18 cellular contexts compared by ENCODE assay signal in the genomic region with DNA sequence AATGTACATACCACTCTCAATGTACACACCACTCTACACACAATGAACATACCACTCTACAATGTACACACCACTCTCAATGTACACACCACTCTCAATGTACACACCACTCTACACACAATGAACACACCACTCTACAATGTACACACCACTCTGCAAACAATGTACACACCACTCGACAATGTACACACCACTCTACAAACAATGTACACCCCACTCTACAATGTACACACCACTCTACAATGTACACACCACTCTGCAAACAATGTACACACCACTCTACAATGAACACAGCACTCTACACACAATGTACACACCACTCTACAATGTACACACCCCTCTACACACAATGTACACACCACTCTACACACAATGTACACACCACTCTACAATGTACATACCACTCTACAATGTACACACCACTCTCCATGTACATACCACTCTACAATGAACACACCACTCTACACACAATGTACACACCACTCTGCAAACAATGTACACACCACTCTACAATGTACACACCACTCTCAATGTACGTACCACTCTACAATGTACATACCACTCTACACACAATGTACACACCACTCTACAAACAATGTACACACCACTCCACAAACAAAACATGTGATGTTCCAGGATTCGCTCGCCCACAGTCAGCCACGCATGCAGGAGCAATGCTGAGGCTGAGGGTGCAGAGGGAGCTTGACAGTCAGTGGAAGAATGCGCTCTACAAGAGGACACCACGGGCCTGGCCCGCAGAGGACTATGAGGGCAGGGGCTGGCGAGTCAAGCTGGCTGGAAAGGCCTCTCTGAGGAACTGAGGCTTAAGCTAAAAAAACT.
"Had no signal": no experiment of that assay in that cellular context is flagged by ENCODE, and none has a peak within 500 bp of the region (broad histone marks: within the 10 kb centered on the region; RNA-seq: fewer than 3 reads in every experiment).

No MANE protein-coding gene starts in this region.

- H3K4me1 ChIP-seq: uterus had no signal

- H3K36me3 ChIP-seq: gastroesophageal sphincter, suprapubic skin, transverse colon, uterus had no signal

- ATAC-seq: gastroesophageal sphincter had no signal

- H3K27ac Mint-ChIP-seq: endodermal cell, naive B cell had no signal

- H3K27me3 ChIP-seq: esophagus squamous epithelium, gastroesophageal sphincter, stomach, suprapubic skin, transverse colon, uterus had no signal

- H3K4me3 Mint-ChIP-seq: endodermal cell, naive B cell, neural crest cell had no signal

- DNase-seq: activated CD8-positive, alpha-beta memory T cell treated with anti-CD3 and anti-CD28 coated beads for 24 hours; activated naive CD4-positive, alpha-beta T cell treated with Interleukin-2 at 50 U/mL for 16 hours; activated T-cell treated with anti-CD3 and anti-CD28 coated beads, Interleukin-2, amount 50 U/mL, for 48 hours; amygdala; cortex of kidney; endodermal cell; esophagus squamous epithelium; mesenchymal stem cell; naive B cell; stimulated activated CD4-positive, alpha-beta T cell treated with anti-CD3 and anti-CD28 coated beads, Interleukin-1b, Interleukin-23, amount 100 ng/mL, for 48 hours; stomach; T-helper 1 cell; T-helper 9 cell; transverse colon had no signal

- H3K27ac ChIP-seq: esophagus squamous epithelium, gastroesophageal sphincter, stomach, suprapubic skin, transverse colon, uterus had no signal

- H3K4me3 ChIP-seq: esophagus squamous epithelium, gastroesophageal sphincter, stomach, suprapubic skin, transverse colon, uterus had no signal

- H3K9me3 ChIP-seq: esophagus squamous epithelium, gastroesophageal sphincter, stomach, suprapubic skin, transverse colon, uterus had no signal

- H3K9me3 Mint-ChIP-seq: endodermal cell, neural crest cell had no signal
